In genomic region chr2:193463016-193463415, GRCh38 we compare ENCODE assay signal across 18 cellular contexts.
DNase-seq lines count a peak whose midpoint lies in the region; TF ChIP-seq lines count a peak whose summit lies in the region.
"Had no signal": no experiment of that assay in that cellular context is flagged by ENCODE, and none has a peak within 500 bp of the region (broad histone marks: within the 10 kb centered on the region; RNA-seq: fewer than 3 reads in every experiment).

No MANE protein-coding gene starts in this region.

- H3K27ac ChIP-seq in neural progenitor cell: no peak overlapping the region

- DNase-seq in HCEC 1CT: peak; percentile 32
- peak; percentile 1 for DNase-seq in RPMI7951 (ENCODE audit: low read depth)
- DNase-seq in fibroblast of peridontal ligament (ENCODE audit: extremely low read depth): peak; percentile 20
- no peak for DNase-seq in DMS 273 (lab: John Stamatoyannopoulos, UW; ENCODE audit: unreplicated experiment)
- no peak for DNase-seq in neural progenitor cell (ENCODE audit: low spot score)
- no peak for DNase-seq in GM03348 (ENCODE audit: low spot score)
- DNase-seq in T-helper 1 cell: no peak
- DNase-seq: DMS 273 treated with DMSO at 0.1 percent for 48 hours, DND-41, GOT3, KG1, NCI-H1417, NCI-H187 treated with DMSO at 0.1 percent for 48 hours, NCI-H2227 treated with DMSO at 0.1 percent for 48 hours, NCI-H524, PC-3 had no signal

- no peaks in the 10 kb centered on the region for H3K4me1 Mint-ChIP-seq in neural progenitor cell
- H3K4me1 Mint-ChIP-seq: CD14-positive monocyte had no signal

- no peaks in the 10 kb centered on the region for H3K27me3 Mint-ChIP-seq in neural progenitor cell (ENCODE audit: insufficient read depth, low read depth)

- TF ChIP-seq CTCF in neural progenitor cell (IDR thresholded peaks at IDR 0.05): no peak

- no peaks in the 10 kb centered on the region for H3K36me3 ChIP-seq in neural progenitor cell

- no peak overlapping the region for H2AFZ ChIP-seq in neural progenitor cell (replicated peaks)

- no peak overlapping the region for H3K27ac Mint-ChIP-seq in neural progenitor cell
- H3K27ac Mint-ChIP-seq: CD14-positive monocyte had no signal

- no peak overlapping the region for H3K4me2 ChIP-seq in neural progenitor cell

- no peaks in the 10 kb centered on the region for H3K79me2 ChIP-seq in neural progenitor cell (ENCODE audit: low read depth)

- no peak overlapping the region for H3K4me3 ChIP-seq in neural progenitor cell
- H3K4me3 ChIP-seq: GM12878 had no signal

- H3K4me1 ChIP-seq in neural progenitor cell: no peaks in the 10 kb centered on the region

- H3K9me3 ChIP-seq in neural progenitor cell (ENCODE audit: low read depth): no peaks in the 10 kb centered on the region

- H3K27me3 ChIP-seq in neural progenitor cell: no peaks in the 10 kb centered on the region

- H3K4me3 Mint-ChIP-seq in neural progenitor cell: no peak overlapping the region
- H3K4me3 Mint-ChIP-seq: CD14-positive monocyte had no signal

- H3F3A ChIP-seq in neural progenitor cell (ENCODE audit: low read depth): no peaks in the 10 kb centered on the region

- H3K9me3 Mint-ChIP-seq in neural progenitor cell: peaks cover 2% of the 10 kb centered on the region

- H3K36me3 Mint-ChIP-seq in neural progenitor cell: no peaks in the 10 kb centered on the region
- H3K36me3 Mint-ChIP-seq: CD14-positive monocyte had no signal

- no peaks in the 10 kb centered on the region for H4K20me1 ChIP-seq in neural progenitor cell (ENCODE audit: low read depth)

- H3K9ac ChIP-seq in neural progenitor cell: no peak overlapping the region

Comparison
In these comparisons a context has a peak if more than half of its experiments do, and no peak if none do; other contexts are left out.
1. DNase-seq: peak in HCEC 1CT (single experiment), RPMI7951 (single experiment) and fibroblast of peridontal ligament (single experiment); none in DMS 273 (single experiment), neural progenitor cell (single experiment), GM03348 (single experiment) and T-helper 1 cell (0 of 5).